In genomic region chr16:30533748-30534367, GRCh38 we compare ENCODE assay signal across 5 cellular contexts. TPM values are rescaled to one million over a fixed set of nuclear protein-coding genes. Genes with fewer than 3 reads are reported as not detected.
DNase-seq lines count a peak whose midpoint lies in the region; ATAC-seq and TF ChIP-seq lines count a peak whose summit lies in the region.

No MANE protein-coding gene starts in this region.

- H3K4me3 ChIP-seq in OCI-LY3 (ENCODE audit: low read length) (peak overlapping the region; percentile 92), gastroesophageal sphincter (peak overlapping the region; percentile 67 to 85)

- no peak for DNase-seq in NCI-H510A treated with DMSO at 0.1 percent for 48 hours (lab: John Stamatoyannopoulos, UW)

- H3K27me3 ChIP-seq in OCI-LY3 (ENCODE audit: low read depth, low read length) (no peaks in the 10 kb centered on the region), gastroesophageal sphincter (no peaks in the 10 kb centered on the region)

- H3K27ac ChIP-seq in OCI-LY3 (ENCODE audit: low read length), result peak overlapping the region; percentile 76
- H3K27ac ChIP-seq in gastroesophageal sphincter, result peak overlapping the region; percentile 94 to 97 (median 95)
- peak overlapping the region; percentile 90 for H3K27ac ChIP-seq in temporal lobe (ENCODE audit: low read depth, low read length)

- no peak for TF ChIP-seq EP300 in gastroesophageal sphincter (IDR thresholded peaks at IDR 0.05)

- H2AFZ ChIP-seq in OCI-LY3 (ENCODE audit: low read depth, low read length), result peak overlapping the region; percentile 45; the same call in 1 of the 2 replicates

- no peaks in the 10 kb centered on the region for H4K20me1 ChIP-seq in OCI-LY3 (ENCODE audit: insufficient read depth, low read length)

- H3K9ac ChIP-seq in OCI-LY3 (ENCODE audit: low read length), result peak overlapping the region; percentile 96

- ATAC-seq in GM21619 (IDR thresholded peaks at IDR 0.05; ENCODE audit: unreplicated experiment) (peak; percentile 21), gastroesophageal sphincter (no peak)

- no peak for TF ChIP-seq POLR2A in gastroesophageal sphincter (IDR thresholded peaks at IDR 0.05)

- H3K4me2 ChIP-seq in OCI-LY3 (ENCODE audit: low read length), result peak overlapping the region; percentile 94

- 23% methylated on average over 11 of the region's 29 CpGs; no CpG with 5 or more reads in 1 of the 2 donors for WGBS in gastroesophageal sphincter (ENCODE audit: low coverage in 1 of 2), 2 donors

- H3K79me2 ChIP-seq in OCI-LY3 (ENCODE audit: low read length), result peaks cover 27% of the 10 kb centered on the region

- no peaks in the 10 kb centered on the region for H3K9me3 ChIP-seq in OCI-LY3 (ENCODE audit: insufficient read depth, low read length)
- no peaks in the 10 kb centered on the region for H3K9me3 ChIP-seq in gastroesophageal sphincter

- TF ChIP-seq CTCF in OCI-LY3 (IDR thresholded peaks at IDR 0.05; ENCODE audit: low read depth, low read length), result no peak
- no peak for TF ChIP-seq CTCF in gastroesophageal sphincter (IDR thresholded peaks at IDR 0.05)

- H3K36me3 ChIP-seq in OCI-LY3 (replicated peaks; ENCODE audit: low read depth, low read length) (peaks cover 4% of the 10 kb centered on the region), gastroesophageal sphincter (peaks cover 0 to 31% of the 10 kb centered on the region in 2 donors)

- H3K4me1 ChIP-seq in OCI-LY3 (ENCODE audit: low read length), result peaks cover 9% of the 10 kb centered on the region
- H3K4me1 ChIP-seq in gastroesophageal sphincter, result peaks cover 0 to 37% (median 17%) of the 10 kb centered on the region in 3 donors

RNA-seq across cellular contexts. Expression of gene ZNF747, which starts 0.8 kb away (rescaled TPM):
- total RNA-seq in gastroesophageal sphincter, result 10 to 100 TPM; 15.3 to 31.6 (median 19.3) TPM
- total RNA-seq in temporal lobe, result 8.6 TPM

RNA-seq across cellular contexts. Expression of gene ZNF768, which starts 7.5 kb away (rescaled TPM):
- total RNA-seq in gastroesophageal sphincter (10 to 100 TPM; 41.3 to 87.8 (median 50.9) TPM), temporal lobe (16.5 TPM)

RNA-seq across cellular contexts. Expression of gene ZNF764, which starts 24.3 kb away (rescaled TPM):
- total RNA-seq in gastroesophageal sphincter, result 10 to 100 TPM in 2 of 4 donors, 1 to 10 TPM in 2; 6.3 to 13.1 (median 9.3) TPM
- total RNA-seq in temporal lobe, result 9.1 TPM

RNA-seq across cellular contexts. Expression of gene ZNF688, which starts 37.7 kb away (rescaled TPM):
- total RNA-seq in gastroesophageal sphincter, result 10 to 100 TPM; 15.9 to 22.1 (median 20.8) TPM
- 7.4 TPM for total RNA-seq in temporal lobe

RNA-seq across cellular contexts. Expression of gene ZNF785, which starts 51.6 kb away (rescaled TPM):
- total RNA-seq in gastroesophageal sphincter (10 to 100 TPM in 3 of 4 donors, 1 to 10 TPM in 1; 6.9 to 17.0 (median 12.2) TPM), temporal lobe (13.5 TPM)
